Comparison of ENCODE assay signal across 8 cellular contexts in genomic region chr13:29771247-29771646, GRCh38.
A peak's percentile ranks its signal among the peaks of the same experiment; 100 is the strongest.
DNase-seq lines count a peak whose midpoint lies in the region; ATAC-seq and TF ChIP-seq lines count a peak whose summit lies in the region.

No MANE protein-coding gene starts in this region.

- no peak overlapping the region for H3K27ac Mint-ChIP-seq in CD4-positive, CD25-positive, alpha-beta regulatory T cell
- H3K27ac Mint-ChIP-seq in glutamatergic neuron (ENCODE audit: unreplicated experiment): no peak overlapping the region
- H3K27ac Mint-ChIP-seq in activated T-helper 2 cell treated with anti-CD3 and anti-CD28 coated beads, Interferon-gamma antibody, Interleukin-2, Interleukin-4, amounts not matched to agents 10 μg/mL and 5 μg/mL and 100 μg/mL, durations not matched to agents 14 hours and 24 hours and 36 hours: no peak overlapping the region
- H3K27ac Mint-ChIP-seq in T-helper 2 cell treated with Interferon-gamma antibody and Interleukin-4, amounts not matched to agents 5 μg/mL and 100 μg/mL, for 36 hours: no peak overlapping the region

- H3K36me3 Mint-ChIP-seq in CD4-positive, CD25-positive, alpha-beta regulatory T cell: peaks cover 9% of the 10 kb centered on the region
- H3K36me3 Mint-ChIP-seq in glutamatergic neuron (ENCODE audit: unreplicated experiment): no peaks in the 10 kb centered on the region
- H3K36me3 Mint-ChIP-seq in activated T-helper 2 cell treated with anti-CD3 and anti-CD28 coated beads, Interferon-gamma antibody, Interleukin-2, Interleukin-4, amounts not matched to agents 10 μg/mL and 5 μg/mL and 100 μg/mL, durations not matched to agents 14 hours and 24 hours and 36 hours (ENCODE audit: low read depth): peaks cover 13% of the 10 kb centered on the region
- H3K36me3 Mint-ChIP-seq in T-helper 2 cell treated with Interferon-gamma antibody and Interleukin-4, amounts not matched to agents 5 μg/mL and 100 μg/mL, for 36 hours (ENCODE audit: low read depth): peaks cover 7% of the 10 kb centered on the region

- peak; percentile 52 for TF ChIP-seq CTCF in glutamatergic neuron (IDR thresholded peaks at IDR 0.05; ENCODE audit: partially characterized antibody, unreplicated experiment)

- peak; percentile 45 to 73 for ATAC-seq in CD4-positive, CD25-positive, alpha-beta regulatory T cell (ENCODE audit: low read depth in 2 of 2)
- peak; percentile 45 for ATAC-seq in HG03175 (IDR thresholded peaks at IDR 0.05; ENCODE audit: unreplicated experiment)

- intact Hi-C loops in activated T-helper 2 cell treated with anti-CD3 and anti-CD28 coated beads, Interferon-gamma antibody, Interleukin-2, Interleukin-4, amounts not matched to agents 10 μg/mL and 5 μg/mL and 100 μg/mL, durations not matched to agents 14 hours and 24 hours and 36 hours (cut with micrococcal nuclease): loop anchor here (1.0 to 5.0 kb wide), 2 partner anchors 76 to 344 kb away; no protein-coding TSS in a partner anchor

- H3K27ac ChIP-seq in CD4-positive, CD25-positive, alpha-beta regulatory T cell (ENCODE audit: insufficient read depth, low read length, poor library complexity, severe bottlenecking): peak overlapping the region; percentile 35

- H3K36me3 ChIP-seq in CD4-positive, CD25-positive, alpha-beta regulatory T cell (ENCODE audit: control insufficient read depth, insufficient read depth, low read length): peaks cover 48% of the 10 kb centered on the region

- peaks cover 11 to 22% (median 13%) of the 10 kb centered on the region in 4 donors for H3K4me1 Mint-ChIP-seq in CD4-positive, CD25-positive, alpha-beta regulatory T cell
- H3K4me1 Mint-ChIP-seq in glutamatergic neuron (ENCODE audit: low read depth, unreplicated experiment): no peaks in the 10 kb centered on the region
- peaks cover 2% of the 10 kb centered on the region for H3K4me1 Mint-ChIP-seq in activated T-helper 2 cell treated with anti-CD3 and anti-CD28 coated beads, Interferon-gamma antibody, Interleukin-2, Interleukin-4, amounts not matched to agents 10 μg/mL and 5 μg/mL and 100 μg/mL, durations not matched to agents 14 hours and 24 hours and 36 hours (ENCODE audit: low read depth)
- H3K4me1 Mint-ChIP-seq in T-helper 2 cell treated with Interferon-gamma antibody and Interleukin-4, amounts not matched to agents 5 μg/mL and 100 μg/mL, for 36 hours (ENCODE audit: low read depth): peaks cover 3% of the 10 kb centered on the region

- H3K4me3 ChIP-seq in CD4-positive, CD25-positive, alpha-beta regulatory T cell (ENCODE audit: low read depth, low read length): no peak overlapping the region

- H3K27me3 Mint-ChIP-seq in CD4-positive, CD25-positive, alpha-beta regulatory T cell: no peaks in the 10 kb centered on the region
- no peaks in the 10 kb centered on the region for H3K27me3 Mint-ChIP-seq in glutamatergic neuron (ENCODE audit: unreplicated experiment)
- no peaks in the 10 kb centered on the region for H3K27me3 Mint-ChIP-seq in activated T-helper 2 cell treated with anti-CD3 and anti-CD28 coated beads, Interferon-gamma antibody, Interleukin-2, Interleukin-4, amounts not matched to agents 10 μg/mL and 5 μg/mL and 100 μg/mL, durations not matched to agents 14 hours and 24 hours and 36 hours (ENCODE audit: low read depth)
- no peaks in the 10 kb centered on the region for H3K27me3 Mint-ChIP-seq in T-helper 2 cell treated with Interferon-gamma antibody and Interleukin-4, amounts not matched to agents 5 μg/mL and 100 μg/mL, for 36 hours (ENCODE audit: low read depth)

- H3K4me1 ChIP-seq in CD4-positive, CD25-positive, alpha-beta regulatory T cell (ENCODE audit: control insufficient read depth, insufficient read depth, low read length, poor library complexity, severe bottlenecking): peaks cover 3% of the 10 kb centered on the region

- DNase-seq in CD4-positive, CD25-positive, alpha-beta regulatory T cell: peak in 2 of 3 donors; percentile 64 to 71
- DNase-seq in SKM-1 (lab: John Stamatoyannopoulos, UW; ENCODE audit: unreplicated experiment): peak; percentile 4
- DNase-seq in glutamatergic neuron: no peak
- no peak for DNase-seq in activated T-helper 2 cell treated with anti-CD3 and anti-CD28 coated beads, Interferon-gamma antibody, Interleukin-2, Interleukin-4, amounts not matched to agents 10 μg/mL and 5 μg/mL and 100 μg/mL, durations not matched to agents 14 hours and 24 hours and 36 hours (ENCODE audit: low spot score)
- DNase-seq in AG20443 (ENCODE audit: low spot score): no peak
- no peak for DNase-seq in ecto neural progenitor cell (ENCODE audit: low spot score)
- DNase-seq in T-helper 2 cell treated with Interferon-gamma antibody and Interleukin-4, amounts not matched to agents 5 μg/mL and 100 μg/mL, for 36 hours (ENCODE audit: low spot score): no peak

- H3K9me3 ChIP-seq in CD4-positive, CD25-positive, alpha-beta regulatory T cell (ENCODE audit: control insufficient read depth in 2 of 2, low read length in 2 of 2): no peaks in the 10 kb centered on the region

- H3K9me3 Mint-ChIP-seq in CD4-positive, CD25-positive, alpha-beta regulatory T cell: no peaks in the 10 kb centered on the region
- H3K9me3 Mint-ChIP-seq in glutamatergic neuron (ENCODE audit: unreplicated experiment): no peaks in the 10 kb centered on the region
- no peaks in the 10 kb centered on the region for H3K9me3 Mint-ChIP-seq in activated T-helper 2 cell treated with anti-CD3 and anti-CD28 coated beads, Interferon-gamma antibody, Interleukin-2, Interleukin-4, amounts not matched to agents 10 μg/mL and 5 μg/mL and 100 μg/mL, durations not matched to agents 14 hours and 24 hours and 36 hours
- no peaks in the 10 kb centered on the region for H3K9me3 Mint-ChIP-seq in T-helper 2 cell treated with Interferon-gamma antibody and Interleukin-4, amounts not matched to agents 5 μg/mL and 100 μg/mL, for 36 hours

- H3K27me3 ChIP-seq in CD4-positive, CD25-positive, alpha-beta regulatory T cell (ENCODE audit: control insufficient read depth, insufficient read depth, low read length): no peaks in the 10 kb centered on the region

- H3K4me3 Mint-ChIP-seq in CD4-positive, CD25-positive, alpha-beta regulatory T cell: no peak overlapping the region
- no peak overlapping the region for H3K4me3 Mint-ChIP-seq in glutamatergic neuron (ENCODE audit: unreplicated experiment)
- H3K4me3 Mint-ChIP-seq in activated T-helper 2 cell treated with anti-CD3 and anti-CD28 coated beads, Interferon-gamma antibody, Interleukin-2, Interleukin-4, amounts not matched to agents 10 μg/mL and 5 μg/mL and 100 μg/mL, durations not matched to agents 14 hours and 24 hours and 36 hours (ENCODE audit: low read depth): no peak overlapping the region
- no peak overlapping the region for H3K4me3 Mint-ChIP-seq in T-helper 2 cell treated with Interferon-gamma antibody and Interleukin-4, amounts not matched to agents 5 μg/mL and 100 μg/mL, for 36 hours

Comparison
In these comparisons a context has a peak if more than half of its experiments do, and no peak if none do; other contexts are left out.
1. DNase-seq: peak in CD4-positive, CD25-positive, alpha-beta regulatory T cell (2 of 3) and SKM-1 (single experiment); none in glutamatergic neuron (single experiment), activated T-helper 2 cell treated with anti-CD3 and anti-CD28 coated beads, Interferon-gamma antibody, Interleukin-2, Interleukin-4, amounts not matched to agents 10 μg/mL and 5 μg/mL and 100 μg/mL, durations not matched to agents 14 hours and 24 hours and 36 hours (single experiment), AG20443 (single experiment), ecto neural progenitor cell (single experiment) and T-helper 2 cell treated with Interferon-gamma antibody and Interleukin-4, amounts not matched to agents 5 μg/mL and 100 μg/mL, for 36 hours (single experiment).